Comparison of ENCODE assay signal across 23 cellular contexts in genomic region chr12:81530352-81530751, GRCh38.
"Had no signal": no experiment of that assay in that cellular context is flagged by ENCODE, and none has a peak within 500 bp of the region (broad histone marks: within the 10 kb centered on the region; RNA-seq: fewer than 3 reads in every experiment).

No MANE protein-coding gene starts in this region.

- H3K4me1 ChIP-seq: esophagus muscularis mucosa, foreskin keratinocyte, tibial nerve, vagina had no signal

- DNase-seq: activated CD4-positive, alpha-beta memory T cell treated with anti-CD3 and anti-CD28 coated beads for 36 hours; activated CD4-positive, alpha-beta T cell treated with anti-CD3 and anti-CD28 coated beads for 36 hours; activated T-cell treated with anti-CD3 and anti-CD28 coated beads for 4 hours; amygdala; effector CD8-positive, alpha-beta T cell; foreskin keratinocyte; hypothalamus; midbrain; occipital lobe; right cardiac atrium; stimulated activated CD4-positive, alpha-beta T cell treated with anti-CD3 and anti-CD28 coated beads, Interleukin-2, amount 100 ng/mL, for 24 hours; stimulated activated naive CD4-positive, alpha-beta T cell treated with Interleukin-2 at 50 U/mL for 16 hours; SW 1271; WERI-Rb-1 had no signal

- H3K27ac Mint-ChIP-seq: activated CD4-positive, alpha-beta memory T cell treated with anti-CD3 and anti-CD28 coated beads for 36 hours; activated CD4-positive, alpha-beta T cell treated with anti-CD3 and anti-CD28 coated beads for 36 hours; activated naive CD8-positive, alpha-beta T cell; dendritic cell treated with granulocyte-macrophage colony-stimulating factor and Interleukin-4, amounts not matched to agents 40 ng/mL and 50 ng/mL, for 4 days; nephron had no signal

- H3K4me3 Mint-ChIP-seq: activated CD4-positive, alpha-beta memory T cell treated with anti-CD3 and anti-CD28 coated beads for 36 hours; activated CD4-positive, alpha-beta T cell treated with anti-CD3 and anti-CD28 coated beads for 36 hours; activated naive CD8-positive, alpha-beta T cell; dendritic cell treated with granulocyte-macrophage colony-stimulating factor and Interleukin-4, amounts not matched to agents 40 ng/mL and 50 ng/mL, for 4 days; nephron had no signal

- H3K9me3 ChIP-seq: esophagus muscularis mucosa, tibial nerve, vagina had no signal

- ATAC-seq: activated CD4-positive, alpha-beta T cell treated with anti-CD3 and anti-CD28 coated beads for 36 hours; foreskin keratinocyte; left lobe of liver; right cardiac atrium had no signal

- FAIRE-seq: keratinocyte had no signal

- H3K4me3 ChIP-seq: esophagus muscularis mucosa, lung, tibial nerve, vagina had no signal

- H3K9me3 Mint-ChIP-seq: activated CD4-positive, alpha-beta memory T cell treated with anti-CD3 and anti-CD28 coated beads for 36 hours; dendritic cell treated with granulocyte-macrophage colony-stimulating factor and Interleukin-4, amounts not matched to agents 40 ng/mL and 50 ng/mL, for 4 days; nephron had no signal

- H3K27me3 Mint-ChIP-seq: activated CD4-positive, alpha-beta memory T cell treated with anti-CD3 and anti-CD28 coated beads for 36 hours; activated CD4-positive, alpha-beta T cell treated with anti-CD3 and anti-CD28 coated beads for 36 hours; dendritic cell treated with granulocyte-macrophage colony-stimulating factor and Interleukin-4, amounts not matched to agents 40 ng/mL and 50 ng/mL, for 4 days had no signal

- H3K27me3 ChIP-seq: esophagus muscularis mucosa, foreskin keratinocyte, tibial nerve, vagina had no signal

- H3K4me1 Mint-ChIP-seq: activated CD4-positive, alpha-beta T cell treated with anti-CD3 and anti-CD28 coated beads for 36 hours; nephron had no signal

- H3K27ac ChIP-seq: esophagus muscularis mucosa, foreskin keratinocyte, tibial nerve, vagina, WERI-Rb-1 had no signal

- H3K36me3 ChIP-seq: esophagus muscularis mucosa, tibial nerve, vagina, WERI-Rb-1 had no signal

- H3K36me3 Mint-ChIP-seq: activated CD4-positive, alpha-beta memory T cell treated with anti-CD3 and anti-CD28 coated beads for 36 hours; activated naive CD8-positive, alpha-beta T cell had no signal
